ENCODE assay signal across 13 cellular contexts in genomic region chr3:112647122-112647521, GRCh38. TPM values are rescaled to one million over a fixed set of nuclear protein-coding genes. Genes with fewer than 3 reads are reported as not detected.
DNase-seq lines count a peak whose midpoint lies in the region; ATAC-seq, FAIRE-seq and TF ChIP-seq lines count a peak whose summit lies in the region.
"Had no signal": no experiment of that assay in that cellular context is flagged by ENCODE, and none has a peak within 500 bp of the region (broad histone marks: within the 10 kb centered on the region; RNA-seq: fewer than 3 reads in every experiment).

No MANE protein-coding gene starts in this region.

- H3K4me3 ChIP-seq in choroid plexus epithelial cell (ENCODE audit: low read depth, low read length), result no peak overlapping the region
- no peak overlapping the region for H3K4me3 ChIP-seq in kidney epithelial cell (ENCODE audit: low read depth, low read length)

- H3K27me3 ChIP-seq in kidney epithelial cell (ENCODE audit: control insufficient read depth, insufficient read depth, low read length), result no peaks in the 10 kb centered on the region

- peaks cover 49% of the 10 kb centered on the region for H3K4me1 Mint-ChIP-seq in activated T-helper 1 cell treated with anti-CD3 and anti-CD28 coated beads, Interleukin-12 subunit alpha, Interleukin-12 subunit beta, Interleukin-2, Interleukin-4 antibody, amounts not matched to agents 30 ng/mL and 10 ng/mL and 1 ng/mL, durations not matched to agents 14 hours and 24 hours and 36 hours (ENCODE audit: low read depth)

- no peaks in the 10 kb centered on the region for H3K36me3 ChIP-seq in kidney epithelial cell (ENCODE audit: control insufficient read depth, insufficient read depth, low read length)

- peak; percentile 77 for FAIRE-seq in HTR-8/SVneo (lab: Jason Lieb, UNC)

- H3K27ac Mint-ChIP-seq in activated T-helper 1 cell treated with anti-CD3 and anti-CD28 coated beads, Interleukin-12 subunit alpha, Interleukin-12 subunit beta, Interleukin-2, Interleukin-4 antibody, amounts not matched to agents 30 ng/mL and 10 ng/mL and 1 ng/mL, durations not matched to agents 14 hours and 24 hours and 36 hours, result no peak overlapping the region

- ATAC-seq in HG02610 (IDR thresholded peaks at IDR 0.05; ENCODE audit: unreplicated experiment) (no peak), GM18870 (IDR thresholded peaks at IDR 0.05; ENCODE audit: unreplicated experiment) (no peak)

- intact Hi-C loops in activated T-helper 1 cell treated with anti-CD3 and anti-CD28 coated beads, Interleukin-12 subunit alpha, Interleukin-12 subunit beta, Interleukin-2, Interleukin-4 antibody, amounts not matched to agents 30 ng/mL and 10 ng/mL and 1 ng/mL, durations not matched to agents 14 hours and 24 hours and 36 hours (cut with micrococcal nuclease), result no loop called here

- TF ChIP-seq CTCF in choroid plexus epithelial cell (conservative IDR thresholded peaks at IDR 0.05; ENCODE audit: low read depth, low read length) (no peak), kidney epithelial cell (IDR thresholded peaks at IDR 0.05; ENCODE audit: insufficient read depth, low read length, poor library complexity, severe bottlenecking) (no peak)

- H3K4me3 Mint-ChIP-seq in activated T-helper 1 cell treated with anti-CD3 and anti-CD28 coated beads, Interleukin-12 subunit alpha, Interleukin-12 subunit beta, Interleukin-2, Interleukin-4 antibody, amounts not matched to agents 30 ng/mL and 10 ng/mL and 1 ng/mL, durations not matched to agents 14 hours and 24 hours and 36 hours, result no peak overlapping the region

- no peaks in the 10 kb centered on the region for H3K9me3 Mint-ChIP-seq in activated T-helper 1 cell treated with anti-CD3 and anti-CD28 coated beads, Interleukin-12 subunit alpha, Interleukin-12 subunit beta, Interleukin-2, Interleukin-4 antibody, amounts not matched to agents 30 ng/mL and 10 ng/mL and 1 ng/mL, durations not matched to agents 14 hours and 24 hours and 36 hours

- H3K36me3 Mint-ChIP-seq in activated T-helper 1 cell treated with anti-CD3 and anti-CD28 coated beads, Interleukin-12 subunit alpha, Interleukin-12 subunit beta, Interleukin-2, Interleukin-4 antibody, amounts not matched to agents 30 ng/mL and 10 ng/mL and 1 ng/mL, durations not matched to agents 14 hours and 24 hours and 36 hours (ENCODE audit: low read depth), result peaks cover 6% of the 10 kb centered on the region

- DNase-seq in A172 (ENCODE audit: low spot score), result peak; percentile 90
- DNase-seq in HTR-8/SVneo (ENCODE audit: insufficient read length, low spot score), result peak; percentile 71
- DNase-seq in choroid plexus epithelial cell (ENCODE audit: low read depth), result peak; percentile 94
- DNase-seq in kidney epithelial cell (ENCODE audit: low read depth), result peak; percentile 92
- DNase-seq in midbrain (lab: John Stamatoyannopoulos, UW), result no peak
- DNase-seq in activated T-helper 1 cell treated with anti-CD3 and anti-CD28 coated beads, Interleukin-12 subunit alpha, Interleukin-12 subunit beta, Interleukin-2, Interleukin-4 antibody, amounts not matched to agents 30 ng/mL and 10 ng/mL and 1 ng/mL, durations not matched to agents 14 hours and 24 hours and 36 hours (ENCODE audit: low spot score), result no peak
- DNase-seq: C1 segment of cervical spinal cord, cortex of kidney, NCI-H1417 treated with DMSO at 0.1 percent for 48 hours, SIG-M5 had no signal

- peaks cover 5% of the 10 kb centered on the region for H3K27me3 Mint-ChIP-seq in activated T-helper 1 cell treated with anti-CD3 and anti-CD28 coated beads, Interleukin-12 subunit alpha, Interleukin-12 subunit beta, Interleukin-2, Interleukin-4 antibody, amounts not matched to agents 30 ng/mL and 10 ng/mL and 1 ng/mL, durations not matched to agents 14 hours and 24 hours and 36 hours (ENCODE audit: insufficient read depth)

RNA-seq across cellular contexts. Expression of gene CCDC80, which starts 6.2 kb away (rescaled TPM):
- total RNA-seq in A172 (2014; rRNA removed; shearing (Covaris generic)), result 24.4 and 56.8 TPM in 2 replicates
- 4.7 and 4.9 TPM in 2 replicates for total RNA-seq in kidney epithelial cell
- total RNA-seq in activated T-helper 1 cell treated with anti-CD3 and anti-CD28 coated beads, Interleukin-12 subunit alpha, Interleukin-12 subunit beta, Interleukin-2, Interleukin-4 antibody, amounts not matched to agents 30 ng/mL and 10 ng/mL and 1 ng/mL, durations not matched to agents 14 hours and 24 hours and 36 hours, result 0.23 TPM in 1 of 2 replicates, not detected in the other
- total RNA-seq: activated CD8-positive, alpha-beta memory T cell treated with anti-CD3 and anti-CD28 coated beads for 36 hours had no signal

Comparison
In these comparisons a context has a peak if more than half of its experiments do, and no peak if none do; other contexts are left out.
1. DNase-seq: peak in A172 (single experiment), HTR-8/SVneo (single experiment), choroid plexus epithelial cell (single experiment) and kidney epithelial cell (single experiment); none in midbrain (single experiment) and activated T-helper 1 cell treated with anti-CD3 and anti-CD28 coated beads, Interleukin-12 subunit alpha, Interleukin-12 subunit beta, Interleukin-2, Interleukin-4 antibody, amounts not matched to agents 30 ng/mL and 10 ng/mL and 1 ng/mL, durations not matched to agents 14 hours and 24 hours and 36 hours (single experiment).